Comparison of ENCODE assay signal across 9 cellular contexts in genomic region chr12:79897617-79898016, GRCh38. TPM values are rescaled to one million over a fixed set of nuclear protein-coding genes. Genes with fewer than 3 reads are reported as not detected.
DNase-seq lines count a peak whose midpoint lies in the region; ATAC-seq, FAIRE-seq and TF ChIP-seq lines count a peak whose summit lies in the region.
"Had no signal": no experiment of that assay in that cellular context is flagged by ENCODE, and none has a peak within 500 bp of the region (broad histone marks: within the 10 kb centered on the region; RNA-seq: fewer than 3 reads in every experiment).

No MANE protein-coding gene starts in this region.

- H3K27ac ChIP-seq in iPS DF 6.9 (ENCODE audit: low read length) = no peak overlapping the region

- TF ChIP-seq POLR2A in GM12892 (IDR thresholded peaks at IDR 0.05; ENCODE audit: low read depth, low read length) = no peak

- no CpG with 5 or more reads among the region's 1 CpG for WGBS in iPS DF 6.9 (ENCODE audit: insufficient coverage, insufficient read length)

- no peak for ATAC-seq in GM21526 (IDR thresholded peaks at IDR 0.05; ENCODE audit: low FRiP score, unreplicated experiment)
- no peak for ATAC-seq in HG02884 (IDR thresholded peaks at IDR 0.05; ENCODE audit: unreplicated experiment)

- peaks cover 5% of the 10 kb centered on the region; the same call in 1 of the 2 replicates for H3K4me1 ChIP-seq in iPS DF 6.9 (ENCODE audit: control insufficient read depth, insufficient read depth, low read length)

- no peaks in the 10 kb centered on the region for H3K36me3 ChIP-seq in iPS DF 6.9 (ENCODE audit: control insufficient read depth, insufficient read depth, low read length)

- DNase-seq in AG08396 (ENCODE audit: low spot score) (peak; percentile 38), HK-2 (ENCODE audit: unreplicated experiment) (peak; percentile 19), amniotic epithelial cell (ENCODE audit: low read depth) (peak; percentile 97), iPS DF 6.9 (ENCODE audit: low read depth, low spot score) (peak; percentile 25), GM12892 (ENCODE audit: insufficient read length) (no peak), epidermal melanocyte (ENCODE audit: insufficient read length, low spot score) (no peak)

- H3K27me3 ChIP-seq in iPS DF 6.9 (ENCODE audit: control insufficient read depth, insufficient read depth, low read length) = no peaks in the 10 kb centered on the region

- H3K4me3 ChIP-seq in iPS DF 6.9 (ENCODE audit: low read length) = no peak overlapping the region

- H3K9me3 ChIP-seq in iPS DF 6.9 (ENCODE audit: control insufficient read depth, insufficient read depth, low read length) = no peaks in the 10 kb centered on the region

- FAIRE-seq in GM12892 (lab: Jason Lieb, UNC) = no peak
- FAIRE-seq: D721Med had no signal

RNA-seq across cellular contexts. Expression of gene PPP1R12A, which starts 37.3 kb away (rescaled TPM):
- polyA plus RNA-seq in GM12892 (2012; ENCODE audit: missing spikeins) = 59.9 TPM

Comparison
In these comparisons a context has a peak if more than half of its experiments do, and no peak if none do; other contexts are left out.
1. DNase-seq: peak in AG08396 (single experiment), HK-2 (single experiment), amniotic epithelial cell (single experiment) and iPS DF 6.9 (single experiment); none in GM12892 (single experiment) and epidermal melanocyte (single experiment).